10 cellular contexts compared by ENCODE assay signal in genomic region chr9:127521919-127522304, GRCh38.
A peak's percentile ranks its signal among the peaks of the same experiment; 100 is the strongest.
DNase-seq lines count a peak whose midpoint lies in the region; ATAC-seq and TF ChIP-seq lines count a peak whose summit lies in the region.
"Had no signal": no experiment of that assay in that cellular context is flagged by ENCODE, and none has a peak within 500 bp of the region (broad histone marks: within the 10 kb centered on the region; RNA-seq: fewer than 3 reads in every experiment).

No MANE protein-coding gene starts in this region.

- H3K9me3 Mint-ChIP-seq in natural killer cell treated with Interleukin-12 subunit alpha and Interleukin-12 subunit beta and Interleukin-15 and Interleukin-18, amount 100 ng/mL, for 72 hours, result no peaks in the 10 kb centered on the region

- H3K36me3 ChIP-seq in left lung (peaks cover 0 to 83% of the 10 kb centered on the region in 2 donors), spleen (peaks cover 2 to 63% (median 14%) of the 10 kb centered on the region in 6 donors)

- H3K4me3 Mint-ChIP-seq in natural killer cell treated with Interleukin-12 subunit alpha and Interleukin-12 subunit beta and Interleukin-15 and Interleukin-18, amount 100 ng/mL, for 72 hours, result no peak overlapping the region
- H3K4me3 Mint-ChIP-seq: brain had no signal

- TF ChIP-seq CTCF in left lung (IDR thresholded peaks at IDR 0.05) (no peak), spleen (IDR thresholded peaks at IDR 0.05 in 8 of 11, conservative IDR thresholded peaks at IDR 0.05 in 3 of 11) (no peak)

- ATAC-seq in left lung (peak; percentile 56), HG03025 (IDR thresholded peaks at IDR 0.05; ENCODE audit: low FRiP score, unreplicated experiment) (no peak), GM18909 (IDR thresholded peaks at IDR 0.05; ENCODE audit: poor library complexity, unreplicated experiment) (no peak)
- ATAC-seq in natural killer cell treated with Interleukin-12 subunit alpha and Interleukin-12 subunit beta and Interleukin-15 and Interleukin-18, amount 100 ng/mL, for 72 hours, result no peak

- H3K27ac ChIP-seq in cingulate gyrus (ENCODE audit: low read depth, low read length) (peak overlapping the region; percentile 67), left lung (peak overlapping the region; percentile 80 to 85), spleen (peak overlapping the region; percentile 51 to 85 (median 80))

- H3K27ac Mint-ChIP-seq in natural killer cell treated with Interleukin-12 subunit alpha and Interleukin-12 subunit beta and Interleukin-15 and Interleukin-18, amount 100 ng/mL, for 72 hours, result no peak overlapping the region

- H3K4me1 Mint-ChIP-seq in natural killer cell treated with Interleukin-12 subunit alpha and Interleukin-12 subunit beta and Interleukin-15 and Interleukin-18, amount 100 ng/mL, for 72 hours (ENCODE audit: low read depth in 2 of 2), result peaks cover 8 to 23% of the 10 kb centered on the region in 2 donors

- peak in 58 of 76 experiments; percentile 21 to 83 (median 60) for DNase-seq in HUDEP-2 (lab: John Stamatoyannopoulos, UW; ENCODE audit: unreplicated experiment in 76 of 76)
- DNase-seq in left lung, result peak in 1 of 2 donors; percentile 85
- DNase-seq in spleen, result no peak
- no peak for DNase-seq in natural killer cell treated with Interleukin-12 subunit alpha and Interleukin-12 subunit beta and Interleukin-15 and Interleukin-18, amount 100 ng/mL, for 72 hours (ENCODE audit: low spot score)
- DNase-seq in activated CD4-positive, alpha-beta T cell treated with anti-CD3 and anti-CD28 coated beads, Interleukin-2, amount 50 U/mL, for 1 hour, result no peak
- DNase-seq: activated CD4-positive, alpha-beta T cell treated with anti-CD3 and anti-CD28 coated beads, Interleukin-2, amount 50 U/mL, for 4 hours had no signal

- H3K27me3 Mint-ChIP-seq in natural killer cell treated with Interleukin-12 subunit alpha and Interleukin-12 subunit beta and Interleukin-15 and Interleukin-18, amount 100 ng/mL, for 72 hours, result no peaks in the 10 kb centered on the region
- H3K27me3 Mint-ChIP-seq: brain had no signal

- 63 to 83% (median 74%) methylated on average over 4 to 5 of the region's 5 CpGs for WGBS in spleen, 5 donors

- H3K27me3 ChIP-seq in left lung (no peaks in the 10 kb centered on the region), spleen (replicated peaks in 1 of 7) (no peaks in the 10 kb centered on the region)

- intact Hi-C loops in left lung (cut with DNase I) (loop anchor here in 1 of 2 donors (10.0 kb wide), 1 partner anchor 53 kb away; no protein-coding TSS in a partner anchor), spleen (cut with DNase I; ENCODE audit: low total_unique reads) (no loop called here)

- H3K4me1 ChIP-seq in left lung, result peaks cover 27 to 55% of the 10 kb centered on the region in 2 donors
- peaks cover 5 to 56% (median 30%) of the 10 kb centered on the region in 6 donors for H3K4me1 ChIP-seq in spleen

- TF ChIP-seq POLR2A in spleen (IDR thresholded peaks at IDR 0.05), result no peak

- peaks cover 0 to 14% of the 10 kb centered on the region in 2 donors for H3K9me3 ChIP-seq in left lung
- H3K9me3 ChIP-seq in spleen, result peaks cover 0 to 34% (median 30%) of the 10 kb centered on the region in 8 donors

- H3K36me3 Mint-ChIP-seq in natural killer cell treated with Interleukin-12 subunit alpha and Interleukin-12 subunit beta and Interleukin-15 and Interleukin-18, amount 100 ng/mL, for 72 hours, result peaks cover 13% of the 10 kb centered on the region

- H3K4me3 ChIP-seq in left lung (no peak overlapping the region), spleen (no peak overlapping the region)

Comparison
In these comparisons a context has a peak if more than half of its experiments do, and no peak if none do; other contexts are left out.
1. DNase-seq: peak in HUDEP-2 (58 of 76); none in spleen (single experiment), natural killer cell treated with Interleukin-12 subunit alpha and Interleukin-12 subunit beta and Interleukin-15 and Interleukin-18, amount 100 ng/mL, for 72 hours (single experiment) and activated CD4-positive, alpha-beta T cell treated with anti-CD3 and anti-CD28 coated beads, Interleukin-2, amount 50 U/mL, for 1 hour (single experiment).
2. Peak in every context shown above with its lines, with median percentiles within 50 percentile points of each other: H3K27ac ChIP-seq.